28 cellular contexts compared by ENCODE assay signal in the genomic region with DNA sequence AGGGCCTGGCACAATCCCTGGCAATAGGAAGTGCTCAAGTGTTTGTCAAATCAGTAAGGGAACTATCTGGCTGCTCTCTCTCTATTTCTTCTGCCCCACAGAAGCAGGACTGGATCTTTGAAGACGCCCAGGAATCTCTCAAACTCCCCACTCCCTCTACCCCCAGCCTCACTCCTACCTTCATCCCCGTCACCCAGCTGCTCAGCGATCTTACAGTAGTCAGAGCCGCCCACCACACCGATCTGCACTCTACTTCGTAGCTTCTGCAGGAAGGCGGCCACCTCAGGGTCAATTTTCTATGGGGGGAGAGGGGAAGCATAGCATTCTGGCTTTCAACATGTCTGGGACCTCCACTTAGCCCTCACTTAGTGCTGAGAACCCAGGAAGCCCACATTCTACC. TPM values are rescaled to one million over a fixed set of nuclear protein-coding genes. Genes with fewer than 3 reads are reported as not detected.
"Had no signal": no experiment of that assay in that cellular context is flagged by ENCODE, and none has a peak within 500 bp of the region (broad histone marks: within the 10 kb centered on the region; RNA-seq: fewer than 3 reads in every experiment).

No MANE protein-coding gene starts in this region.

- H3K27me3 Mint-ChIP-seq: activated CD4-positive, alpha-beta memory T cell treated with anti-CD3 and anti-CD28 coated beads for 36 hours; activated naive CD4-positive, alpha-beta T cell treated with anti-CD3 and anti-CD28 coated beads, Interleukin-2, amount 50 U/mL, for 24 hours; dendritic cell treated with granulocyte-macrophage colony-stimulating factor and Interleukin-4, amounts not matched to agents 40 ng/mL and 50 ng/mL, for 4 days; natural killer cell treated with Interleukin-12 subunit alpha and Interleukin-12 subunit beta and Interleukin-15 and Interleukin-18, amount 100 ng/mL, for 72 hours had no signal

- H3K27ac Mint-ChIP-seq: activated CD4-positive, alpha-beta memory T cell treated with anti-CD3 and anti-CD28 coated beads for 36 hours; activated naive CD4-positive, alpha-beta T cell treated with anti-CD3 and anti-CD28 coated beads, Interleukin-2, amount 50 U/mL, for 24 hours; activated T-helper 2 cell treated with anti-CD3 and anti-CD28 coated beads, Interferon-gamma antibody, Interleukin-2, Interleukin-4, amounts not matched to agents 10 μg/mL and 5 μg/mL and 100 μg/mL, durations not matched to agents 14 hours and 24 hours and 36 hours; dendritic cell treated with granulocyte-macrophage colony-stimulating factor and Interleukin-4, amounts not matched to agents 40 ng/mL and 50 ng/mL, for 4 days; natural killer cell treated with Interleukin-12 subunit alpha and Interleukin-12 subunit beta and Interleukin-15 and Interleukin-18, amount 100 ng/mL, for 72 hours; T-helper 2 cell treated with Interferon-gamma antibody and Interleukin-4, amounts not matched to agents 5 μg/mL and 100 μg/mL, for 36 hours had no signal

- H3K9me3 ChIP-seq: esophagus muscularis mucosa, heart right ventricle, left lung, pancreas, psoas muscle, right atrium auricular region, suprapubic skin, tibial nerve had no signal

- H3K9me3 Mint-ChIP-seq: activated CD4-positive, alpha-beta memory T cell treated with anti-CD3 and anti-CD28 coated beads for 36 hours; activated naive CD4-positive, alpha-beta T cell treated with anti-CD3 and anti-CD28 coated beads, Interleukin-2, amount 50 U/mL, for 24 hours; activated T-cell treated with anti-CD3 and anti-CD28 coated beads, Interleukin-2, amount 50 U/mL, for 4 hours; activated T-helper 2 cell treated with anti-CD3 and anti-CD28 coated beads, Interferon-gamma antibody, Interleukin-2, Interleukin-4, amounts not matched to agents 10 μg/mL and 5 μg/mL and 100 μg/mL, durations not matched to agents 14 hours and 24 hours and 36 hours; dendritic cell treated with granulocyte-macrophage colony-stimulating factor and Interleukin-4, amounts not matched to agents 40 ng/mL and 50 ng/mL, for 4 days; natural killer cell treated with Interleukin-12 subunit alpha and Interleukin-12 subunit beta and Interleukin-15 and Interleukin-18, amount 100 ng/mL, for 72 hours; T-helper 2 cell treated with Interferon-gamma antibody and Interleukin-4, amounts not matched to agents 5 μg/mL and 100 μg/mL, for 36 hours had no signal

- H3K27ac ChIP-seq: cardiac muscle cell, esophagus muscularis mucosa, foreskin keratinocyte, heart right ventricle, left lung, pancreas, psoas muscle, right atrium auricular region, suprapubic skin, tibial nerve had no signal

- DNase-seq: activated CD4-positive, alpha-beta memory T cell treated with anti-CD3 and anti-CD28 coated beads for 36 hours; activated CD4-positive, alpha-beta T cell treated with anti-CD3 and anti-CD28 coated beads for 48 hours; activated CD8-positive, alpha-beta memory T cell treated with anti-CD3 and anti-CD28 coated beads, Interleukin-2, amount 50 U/mL, for 4 hours; activated T-cell treated with anti-CD3 and anti-CD28 coated beads, Interleukin-2, amount 50 U/mL, for 4 hours; anterior cingulate cortex; foreskin keratinocyte; heart right ventricle; left lung; mesendoderm; pancreas; psoas muscle; stimulated activated CD4-positive, alpha-beta T cell treated with anti-CD3 and anti-CD28 coated beads, Interleukin-15, amount 100 ng/mL, for 24 hours; stimulated activated CD4-positive, alpha-beta T cell treated with anti-CD3 and anti-CD28 coated beads, Interleukin-2, amount 100 ng/mL, for 24 hours; stimulated activated naive CD4-positive, alpha-beta T cell; T-helper 1 cell had no signal

- H3K36me3 ChIP-seq: cardiac muscle cell, right atrium auricular region had no signal

- H3K4me3 ChIP-seq: cardiac muscle cell, esophagus muscularis mucosa, heart right ventricle, left lung, lung, pancreas, psoas muscle, right atrium auricular region, suprapubic skin, tibial nerve had no signal

- H3K27me3 ChIP-seq: cardiac muscle cell, esophagus muscularis mucosa, foreskin keratinocyte, heart right ventricle, left lung, pancreas, right atrium auricular region, suprapubic skin, tibial nerve had no signal

- H3K4me3 Mint-ChIP-seq: activated CD4-positive, alpha-beta memory T cell treated with anti-CD3 and anti-CD28 coated beads for 36 hours; activated naive CD4-positive, alpha-beta T cell treated with anti-CD3 and anti-CD28 coated beads, Interleukin-2, amount 50 U/mL, for 24 hours; activated T-cell treated with anti-CD3 and anti-CD28 coated beads, Interleukin-2, amount 50 U/mL, for 4 hours; dendritic cell treated with granulocyte-macrophage colony-stimulating factor and Interleukin-4, amounts not matched to agents 40 ng/mL and 50 ng/mL, for 4 days; natural killer cell treated with Interleukin-12 subunit alpha and Interleukin-12 subunit beta and Interleukin-15 and Interleukin-18, amount 100 ng/mL, for 72 hours; T-helper 2 cell treated with Interferon-gamma antibody and Interleukin-4, amounts not matched to agents 5 μg/mL and 100 μg/mL, for 36 hours had no signal

- ATAC-seq: activated T-cell treated with anti-CD3 and anti-CD28 coated beads, Interleukin-2, amount 50 U/mL, for 4 hours; foreskin keratinocyte; heart right ventricle; left lung; natural killer cell treated with Interleukin-12 subunit alpha and Interleukin-12 subunit beta and Interleukin-15 and Interleukin-18, amount 100 ng/mL, for 72 hours; pancreas; psoas muscle had no signal

- H3K4me1 ChIP-seq: foreskin keratinocyte had no signal

RNA-seq across cellular contexts. Expression of a gene that starts 25.1 kb away (rescaled TPM):
- total RNA-seq: activated CD4-positive, alpha-beta memory T cell treated with anti-CD3 and anti-CD28 coated beads for 36 hours; activated CD8-positive, alpha-beta memory T cell treated with anti-CD3 and anti-CD28 coated beads for 36 hours; activated T-helper 2 cell treated with anti-CD3 and anti-CD28 coated beads, Interferon-gamma antibody, Interleukin-2, Interleukin-4, amounts not matched to agents 10 μg/mL and 5 μg/mL and 100 μg/mL, durations not matched to agents 14 hours and 24 hours and 36 hours; foreskin keratinocyte; mononuclear cell; natural killer cell treated with Interleukin-12 subunit alpha and Interleukin-12 subunit beta and Interleukin-15 and Interleukin-18, amount 100 ng/mL, for 72 hours had no signal
- polyA plus RNA-seq: foreskin keratinocyte had no signal
